1 cellular context compared by ENCODE assay signal in the genomic region with DNA sequence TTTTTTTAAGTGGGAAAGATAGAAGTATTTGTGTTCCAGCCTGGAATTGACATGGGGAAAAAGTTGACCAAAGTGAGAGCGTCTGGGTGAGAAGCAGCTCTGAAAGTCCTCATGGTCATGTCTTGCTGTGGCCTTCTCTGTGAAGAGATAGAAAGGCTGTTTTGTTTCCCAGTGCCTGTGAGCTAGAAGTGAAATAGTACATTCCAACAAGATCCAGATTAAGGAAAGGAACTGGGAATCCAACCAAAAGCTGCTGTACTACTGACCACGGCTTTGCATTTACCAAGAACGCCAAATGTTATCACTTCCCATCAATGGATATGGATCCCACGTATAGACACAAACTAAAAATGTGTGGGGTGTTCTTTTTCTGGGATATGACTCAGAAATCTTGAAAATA.
TF ChIP-seq lines count a peak whose summit lies in the region.

No MANE protein-coding gene starts in this region.

TF ChIP-seq in GM23338, 12 proteins besides CTCF, POLR2A, EP300 and RAD21 (continued from another document):
- TF ChIP-seq, protein P1, sequence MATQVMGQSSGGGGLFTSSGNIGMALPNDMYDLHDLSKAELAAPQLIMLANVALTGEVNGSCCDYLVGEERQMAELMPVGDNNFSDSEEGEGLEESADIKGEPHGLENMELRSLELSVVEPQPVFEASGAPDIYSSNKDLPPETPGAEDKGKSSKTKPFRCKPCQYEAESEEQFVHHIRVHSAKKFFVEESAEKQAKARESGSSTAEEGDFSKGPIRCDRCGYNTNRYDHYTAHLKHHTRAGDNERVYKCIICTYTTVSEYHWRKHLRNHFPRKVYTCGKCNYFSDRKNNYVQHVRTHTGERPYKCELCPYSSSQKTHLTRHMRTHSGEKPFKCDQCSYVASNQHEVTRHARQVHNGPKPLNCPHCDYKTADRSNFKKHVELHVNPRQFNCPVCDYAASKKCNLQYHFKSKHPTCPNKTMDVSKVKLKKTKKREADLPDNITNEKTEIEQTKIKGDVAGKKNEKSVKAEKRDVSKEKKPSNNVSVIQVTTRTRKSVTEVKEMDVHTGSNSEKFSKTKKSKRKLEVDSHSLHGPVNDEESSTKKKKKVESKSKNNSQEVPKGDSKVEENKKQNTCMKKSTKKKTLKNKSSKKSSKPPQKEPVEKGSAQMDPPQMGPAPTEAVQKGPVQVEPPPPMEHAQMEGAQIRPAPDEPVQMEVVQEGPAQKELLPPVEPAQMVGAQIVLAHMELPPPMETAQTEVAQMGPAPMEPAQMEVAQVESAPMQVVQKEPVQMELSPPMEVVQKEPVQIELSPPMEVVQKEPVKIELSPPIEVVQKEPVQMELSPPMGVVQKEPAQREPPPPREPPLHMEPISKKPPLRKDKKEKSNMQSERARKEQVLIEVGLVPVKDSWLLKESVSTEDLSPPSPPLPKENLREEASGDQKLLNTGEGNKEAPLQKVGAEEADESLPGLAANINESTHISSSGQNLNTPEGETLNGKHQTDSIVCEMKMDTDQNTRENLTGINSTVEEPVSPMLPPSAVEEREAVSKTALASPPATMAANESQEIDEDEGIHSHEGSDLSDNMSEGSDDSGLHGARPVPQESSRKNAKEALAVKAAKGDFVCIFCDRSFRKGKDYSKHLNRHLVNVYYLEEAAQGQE (IDR thresholded peaks at IDR 0.05; ENCODE audit: unreplicated experiment), result no peak
- no peak for TF ChIP-seq STAT1 (IDR thresholded peaks at IDR 0.05; ENCODE audit: unreplicated experiment)
- no peak for TF ChIP-seq POLR2AphosphoS5 (IDR thresholded peaks at IDR 0.05; ENCODE audit: low read depth)
- TF ChIP-seq EZH2 (IDR thresholded peaks at IDR 0.05; ENCODE audit: low read depth, unreplicated experiment), result no peak
- TF ChIP-seq ZNF114 (CRISPR knock-in tag; IDR thresholded peaks at IDR 0.05), result no peak
- TF ChIP-seq EZH2phosphoT487 (IDR thresholded peaks at IDR 0.05; ENCODE audit: unreplicated experiment), result no peak
- TF ChIP-seq ZNF462 (CRISPR knock-in tag; IDR thresholded peaks at IDR 0.05), result no peak
